ENCODE assay signal across 13 cellular contexts in the genomic region with DNA sequence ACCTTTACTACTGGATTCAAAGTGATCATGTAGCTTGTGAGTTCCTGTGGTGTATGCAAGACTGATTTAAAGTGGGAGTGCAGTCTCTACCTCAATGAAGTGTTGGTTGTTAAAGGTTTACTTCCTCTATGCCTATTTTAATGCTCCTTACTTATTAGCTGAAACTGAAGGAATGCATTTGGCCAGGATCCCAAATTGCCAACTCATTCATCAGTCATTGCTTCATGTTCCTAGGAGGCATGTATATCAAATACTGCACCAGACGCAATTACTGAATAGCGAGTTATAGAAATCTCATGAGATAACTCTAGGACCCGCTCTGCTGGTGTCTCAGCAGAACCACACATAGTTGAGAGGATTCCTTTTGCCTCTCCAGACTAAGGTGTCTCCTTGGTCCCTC.
DNase-seq lines count a peak whose midpoint lies in the region; ATAC-seq and TF ChIP-seq lines count a peak whose summit lies in the region.
"Had no signal": no experiment of that assay in that cellular context is flagged by ENCODE, and none has a peak within 500 bp of the region (broad histone marks: within the 10 kb centered on the region; RNA-seq: fewer than 3 reads in every experiment).

No MANE protein-coding gene starts in this region.

- CTCF ChIA-PET in Panc1 (lab: Charles Lee) = no interaction called here
- CTCF ChIA-PET in activated naive CD4-positive, alpha-beta T cell treated with anti-CD3 and anti-CD28 coated beads for 36 hours (lab: Charles Lee) = no interaction called here

- no TSS peak for BruUV-seq in Panc1 (replicated peaks; lab: Mats Ljungman, UMichigan)

- no peak overlapping the region for H3K27ac Mint-ChIP-seq in activated naive CD4-positive, alpha-beta T cell treated with anti-CD3 and anti-CD28 coated beads for 36 hours
- no peak overlapping the region for H3K27ac Mint-ChIP-seq in activated T-cell treated with anti-CD3 and anti-CD28 coated beads, Interleukin-2, amount 50 U/mL, for 24 hours

- H3K9me3 ChIP-seq in Panc1 (ENCODE audit: control insufficient read depth, insufficient read depth, low read depth, low read length) = no peaks in the 10 kb centered on the region
- H3K9me3 ChIP-seq: sigmoid colon had no signal

- POLR2A ChIA-PET in Panc1 (lab: Charles Lee) = interaction anchor here (0.7 kb wide), 1 partner anchor 58 kb away, joined by 3 read pairs; no protein-coding TSS in a partner anchor

- in situ Hi-C loops in Panc1 (cut with HindIII; ENCODE audit: low pct_unique_long_range_greater_than_20kb, low sequenced_read_pairs) = no loop called here

- no peaks in the 10 kb centered on the region for H3K9me3 Mint-ChIP-seq in activated naive CD4-positive, alpha-beta T cell treated with anti-CD3 and anti-CD28 coated beads for 36 hours
- no peaks in the 10 kb centered on the region for H3K9me3 Mint-ChIP-seq in activated T-cell treated with anti-CD3 and anti-CD28 coated beads, Interleukin-2, amount 50 U/mL, for 24 hours

- no peaks in the 10 kb centered on the region for H3K27me3 Mint-ChIP-seq in activated naive CD4-positive, alpha-beta T cell treated with anti-CD3 and anti-CD28 coated beads for 36 hours (ENCODE audit: low read depth)
- H3K27me3 Mint-ChIP-seq in activated T-cell treated with anti-CD3 and anti-CD28 coated beads, Interleukin-2, amount 50 U/mL, for 24 hours = no peaks in the 10 kb centered on the region

- DNase-seq in EL (peak; percentile 92), Panc1 (ENCODE audit: low read depth, low spot score) (peak; percentile 32), dermis blood vessel endothelial cell (peak; percentile 90), non-pigmented ciliary epithelial cell (ENCODE audit: low read depth) (peak; percentile 93), cerebellum (ENCODE audit: low spot score) (no peak)
- no peak for DNase-seq in activated naive CD4-positive, alpha-beta T cell treated with anti-CD3 and anti-CD28 coated beads for 36 hours
- no peak for DNase-seq in activated T-cell treated with anti-CD3 and anti-CD28 coated beads, Interleukin-2, amount 50 U/mL, for 24 hours
- DNase-seq: midbrain, NCI-H446, sigmoid colon, T-helper 1 cell had no signal

- H3K27ac ChIP-seq in Panc1 (ENCODE audit: low read length) = no peak overlapping the region
- H3K27ac ChIP-seq: KMS-11, sigmoid colon had no signal

- no peak overlapping the region for H3K4me3 ChIP-seq in Panc1 (ENCODE audit: low read depth in 2 of 2, low read length in 2 of 2)
- H3K4me3 ChIP-seq: sigmoid colon had no signal

- H3K36me3 Mint-ChIP-seq in activated naive CD4-positive, alpha-beta T cell treated with anti-CD3 and anti-CD28 coated beads for 36 hours (ENCODE audit: low read depth) = no peaks in the 10 kb centered on the region
- H3K36me3 Mint-ChIP-seq in activated T-cell treated with anti-CD3 and anti-CD28 coated beads, Interleukin-2, amount 50 U/mL, for 24 hours (ENCODE audit: low read depth) = no peaks in the 10 kb centered on the region

- no peaks in the 10 kb centered on the region for H3K27me3 ChIP-seq in Panc1 (ENCODE audit: control insufficient read depth, insufficient read depth, low read length)
- H3K27me3 ChIP-seq: sigmoid colon had no signal

- H3K4me1 Mint-ChIP-seq in activated naive CD4-positive, alpha-beta T cell treated with anti-CD3 and anti-CD28 coated beads for 36 hours (ENCODE audit: low read depth) = no peaks in the 10 kb centered on the region
- H3K4me1 Mint-ChIP-seq in activated T-cell treated with anti-CD3 and anti-CD28 coated beads, Interleukin-2, amount 50 U/mL, for 24 hours (ENCODE audit: low read depth) = no peaks in the 10 kb centered on the region

- intact Hi-C loops in Panc1 (cut with micrococcal nuclease; ENCODE audit: unreplicated experiment) = no loop called here
- intact Hi-C loops in activated naive CD4-positive, alpha-beta T cell treated with anti-CD3 and anti-CD28 coated beads for 36 hours (cut with micrococcal nuclease) = no loop called here

- TF ChIP-seq CTCF in Panc1 (IDR thresholded peaks at IDR 0.05) = no peak

- H3K4me1 ChIP-seq in Panc1 (ENCODE audit: control insufficient read depth, insufficient read depth, low read length) = no peaks in the 10 kb centered on the region
- H3K4me1 ChIP-seq: sigmoid colon had no signal

- H3K4me3 Mint-ChIP-seq in activated naive CD4-positive, alpha-beta T cell treated with anti-CD3 and anti-CD28 coated beads for 36 hours = no peak overlapping the region
- H3K4me3 Mint-ChIP-seq in activated T-cell treated with anti-CD3 and anti-CD28 coated beads, Interleukin-2, amount 50 U/mL, for 24 hours = no peak overlapping the region

- no peaks in the 10 kb centered on the region for H3K36me3 ChIP-seq in Panc1 (ENCODE audit: control insufficient read depth, insufficient read depth, low read length)
- H3K36me3 ChIP-seq: sigmoid colon had no signal

- no peak for ATAC-seq in Panc1
- ATAC-seq in HG03439 (IDR thresholded peaks at IDR 0.05; ENCODE audit: unreplicated experiment) = no peak

Comparison
In these comparisons a context has a peak if more than half of its experiments do, and no peak if none do; other contexts are left out.
1. DNase-seq: peak in EL (single experiment), Panc1 (single experiment), dermis blood vessel endothelial cell (single experiment) and non-pigmented ciliary epithelial cell (single experiment); none in cerebellum (single experiment), activated naive CD4-positive, alpha-beta T cell treated with anti-CD3 and anti-CD28 coated beads for 36 hours (single experiment) and activated T-cell treated with anti-CD3 and anti-CD28 coated beads, Interleukin-2, amount 50 U/mL, for 24 hours (single experiment).